In the genomic region with DNA sequence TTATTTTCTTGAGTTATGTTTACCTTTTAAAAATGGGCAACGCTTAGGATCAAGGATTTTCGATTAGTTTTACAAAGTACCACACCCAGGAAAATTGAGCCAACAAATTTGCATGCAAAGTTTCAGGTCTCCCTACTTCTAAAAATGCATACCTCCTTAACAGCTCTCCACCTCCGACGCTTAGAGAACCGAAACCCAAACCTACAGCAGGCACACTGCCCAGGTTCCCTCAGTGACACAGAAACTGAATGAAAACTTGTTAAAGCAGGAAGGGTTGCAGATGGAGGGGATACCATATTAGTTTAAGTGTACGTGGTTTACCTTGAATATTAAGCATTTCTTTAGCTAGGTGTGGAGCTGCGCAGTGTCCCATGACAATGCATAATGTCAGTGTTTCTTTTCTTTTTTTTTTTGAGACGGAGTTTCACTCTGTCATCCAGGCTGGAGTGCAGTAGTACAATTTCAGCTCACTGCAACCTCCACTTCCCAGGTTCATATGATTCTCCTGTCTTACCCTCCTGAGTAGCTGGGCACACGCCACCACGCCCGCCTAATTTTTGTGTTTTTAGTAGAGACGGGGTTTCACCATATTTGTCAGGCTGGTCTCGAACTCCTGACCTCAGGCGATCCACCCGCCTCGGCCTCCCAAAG, we compare ENCODE assay signal across 8 cellular contexts. TPM values are rescaled to one million over a fixed set of nuclear protein-coding genes. Genes with fewer than 3 reads are reported as not detected.
DNase-seq lines count a peak whose midpoint lies in the region; ATAC-seq and TF ChIP-seq lines count a peak whose summit lies in the region.

No MANE protein-coding gene starts in this region.

- peak overlapping the region; percentile 6 to 96 (median 81) for H3K27ac Mint-ChIP-seq in CD8-positive, alpha-beta memory T cell

- peak in 1 of 5 donors; percentile 11 for DNase-seq in CD8-positive, alpha-beta memory T cell
- DNase-seq in activated effector memory CD4-positive, alpha-beta T cell treated with Interleukin-2 at 50 U/mL for 16 hours = peak; percentile 14
- DNase-seq in iPS-NIHi11 (ENCODE audit: low spot score) = no peak
- no peak for DNase-seq in foreskin keratinocyte
- no peak for DNase-seq in islet precursor cell
- DNase-seq in hepatocyte (ENCODE audit: low spot score) = no peak

- H3K27me3 Mint-ChIP-seq in CD8-positive, alpha-beta memory T cell = peaks cover 0 to 2% of the 10 kb centered on the region in 2 donors

- no peaks in the 10 kb centered on the region for H3K9me3 ChIP-seq in CD8-positive, alpha-beta memory T cell (ENCODE audit: low read length)
- no peaks in the 10 kb centered on the region for H3K9me3 ChIP-seq in hepatocyte (ENCODE audit: low read depth)

- H4K20me1 ChIP-seq in hepatocyte (ENCODE audit: insufficient read depth, poor library complexity, severe bottlenecking) = peaks cover 27% of the 10 kb centered on the region

- peaks cover 0 to 15% (median 0%) of the 10 kb centered on the region in 3 donors for H3K36me3 Mint-ChIP-seq in CD8-positive, alpha-beta memory T cell

- H3K27me3 ChIP-seq in CD8-positive, alpha-beta memory T cell (ENCODE audit: insufficient read depth, low read length, poor library complexity, severe bottlenecking) = no peaks in the 10 kb centered on the region
- H3K27me3 ChIP-seq in foreskin keratinocyte (no peaks in the 10 kb centered on the region), hepatocyte (no peaks in the 10 kb centered on the region)

- H3K4me1 ChIP-seq in CD8-positive, alpha-beta memory T cell (ENCODE audit: insufficient read depth, low read length) = peaks cover 47% of the 10 kb centered on the region
- peaks cover 21% of the 10 kb centered on the region for H3K4me1 ChIP-seq in foreskin keratinocyte
- peaks cover 5% of the 10 kb centered on the region for H3K4me1 ChIP-seq in hepatocyte (ENCODE audit: insufficient read depth)

- no peak overlapping the region for H3K4me2 ChIP-seq in hepatocyte

- no peak for TF ChIP-seq CTCF in foreskin keratinocyte (conservative IDR thresholded peaks at IDR 0.05)
- no peak for TF ChIP-seq CTCF in hepatocyte (IDR thresholded peaks at IDR 0.05; ENCODE audit: poor library complexity)

- no peak overlapping the region for H3K27ac ChIP-seq in CD8-positive, alpha-beta memory T cell (ENCODE audit: low read depth, low read length)
- H3K27ac ChIP-seq in foreskin keratinocyte = no peak overlapping the region
- no peak overlapping the region for H3K27ac ChIP-seq in hepatocyte

- no peaks in the 10 kb centered on the region for H3K9me2 ChIP-seq in hepatocyte (replicated peaks; ENCODE audit: insufficient read depth)

- peaks cover 28% of the 10 kb centered on the region for H3K79me2 ChIP-seq in hepatocyte

- peak overlapping the region; percentile 30 for H3K4me3 ChIP-seq in CD8-positive, alpha-beta memory T cell (ENCODE audit: low read length)
- H3K4me3 ChIP-seq in hepatocyte = no peak overlapping the region

- H3K4me3 Mint-ChIP-seq in CD8-positive, alpha-beta memory T cell = peak overlapping the region; percentile 68 to 100 (median 77)

- WGBS in hepatocyte (ENCODE audit: low lambda C conversion rate, missing lambda C conversion rate) = 80% methylated on average over 16 of the region's 16 CpGs

- ATAC-seq in GM19468 (IDR thresholded peaks at IDR 0.05; ENCODE audit: extremely low read depth, unreplicated experiment) (peak; percentile 73), HG03432 (IDR thresholded peaks at IDR 0.05; ENCODE audit: unreplicated experiment) (peak; percentile 72), foreskin keratinocyte (no peak)

- POLR2A ChIA-PET in CD8-positive, alpha-beta memory T cell (lab: Charles Lee) = interaction anchor here (0.6 kb wide), 2 partner anchors 70 to 419 kb away, joined by 3 read pairs; no protein-coding TSS in a partner anchor

- H3K9me3 Mint-ChIP-seq in CD8-positive, alpha-beta memory T cell = peaks cover 0 to 2% (median 0%) of the 10 kb centered on the region in 5 donors

- CTCF ChIA-PET in CD8-positive, alpha-beta memory T cell (lab: Charles Lee) = interaction anchor here (1.4 to 3.5 kb wide), 3 partner anchors 28 to 93 kb away, joined by 3 to 31 read pairs (median 5); no protein-coding TSS in a partner anchor

- peaks cover 59 to 72% (median 71%) of the 10 kb centered on the region in 3 donors for H3K4me1 Mint-ChIP-seq in CD8-positive, alpha-beta memory T cell

- no peak overlapping the region for H2AFZ ChIP-seq in hepatocyte

- H3K36me3 ChIP-seq in CD8-positive, alpha-beta memory T cell (ENCODE audit: insufficient read depth, low read length) = no peaks in the 10 kb centered on the region
- H3K36me3 ChIP-seq in hepatocyte (replicated peaks; ENCODE audit: insufficient read depth, low read depth) = no peaks in the 10 kb centered on the region

RNA-seq across cellular contexts. Expression of a gene that starts 1.6 kb away (rescaled TPM):
- total RNA-seq in CD8-positive, alpha-beta memory T cell = 100 to 1,000 TPM; 484 to 511 TPM
- polyA plus RNA-seq in CD8-positive, alpha-beta memory T cell = 476 TPM
- 327 and 352 TPM in 2 replicates for total RNA-seq in foreskin keratinocyte
- 397 and 446 TPM in 2 replicates for polyA plus RNA-seq in foreskin keratinocyte
- total RNA-seq in hepatocyte = 340 and 347 TPM in 2 replicates
- polyA plus RNA-seq in hepatocyte = 394 and 419 TPM in 2 replicates
